In genomic region chr16:30378236-30379164, GRCh38 we compare ENCODE assay signal across 1 cellular context.
TF ChIP-seq lines count a peak whose summit lies in the region.

No MANE protein-coding gene starts in this region.

TF ChIP-seq in HepG2, 621 proteins besides CTCF, POLR2A, EP300 and RAD21 (continued from another document and continues in another):
- 0 out of 2 replicates have a peak, but pooled peaks have one; percentile 72 for TF ChIP-seq DZIP1 (CRISPR knock-in tag; IDR thresholded peaks at IDR 0.05)
- no peak for TF ChIP-seq NR2F6 (IDR thresholded peaks at IDR 0.05)
- peak; percentile 17; the same call in 1 of the 2 replicates for TF ChIP-seq NR2F6 (CRISPR knock-in tag; IDR thresholded peaks at IDR 0.05)
- TF ChIP-seq ATF3 (CRISPR knock-in tag; IDR thresholded peaks at IDR 0.05), result peak; percentile 47; the same call in 1 of the 2 replicates
- TF ChIP-seq ESRRA (CRISPR knock-in tag; IDR thresholded peaks at IDR 0.05; ENCODE audit: low read depth), result peak; percentile 30
- TF ChIP-seq TCF12 (IDR thresholded peaks at IDR 0.05), result no peak
- no peak for TF ChIP-seq TCF12 (CRISPR knock-in tag; IDR thresholded peaks at IDR 0.05)
- TF ChIP-seq ZFP36 (IDR thresholded peaks at IDR 0.05; ENCODE audit: borderline replicate concordance, low read depth, low read length, partially characterized antibody), result no peak
- peak; percentile 66; the same call in 1 of the 2 replicates for TF ChIP-seq MXD4 (CRISPR knock-in tag; IDR thresholded peaks at IDR 0.05)
- no peak for TF ChIP-seq PHB2 (IDR thresholded peaks at IDR 0.05; ENCODE audit: partially characterized antibody)
- no peak for TF ChIP-seq SKI (IDR thresholded peaks at IDR 0.05; ENCODE audit: partially characterized antibody)
- peak; percentile 40; the same call in 1 of the 2 replicates for TF ChIP-seq SNAPC4 (CRISPR knock-in tag; IDR thresholded peaks at IDR 0.05)
- TF ChIP-seq TAF1 (CRISPR knock-in tag; IDR thresholded peaks at IDR 0.05), result peak; percentile 95
- TF ChIP-seq ZNF18 (CRISPR knock-in tag; IDR thresholded peaks at IDR 0.05; ENCODE audit: insufficient replicate concordance), result peak; percentile 79
- 0 out of 2 replicates have a peak, but pooled peaks have one; percentile 45 for TF ChIP-seq ZNF839 (CRISPR knock-in tag; IDR thresholded peaks at IDR 0.05; ENCODE audit: borderline replicate concordance)
- TF ChIP-seq PCBP2 (optimal IDR thresholded peaks at IDR 0.05; ENCODE audit: low read depth, low read length, poor library complexity, severe bottlenecking), result peak; percentile 71
- TF ChIP-seq ZNF547 (CRISPR knock-in tag; IDR thresholded peaks at IDR 0.05), result 0 out of 2 replicates have a peak, but pooled peaks have one; percentile 12
- no peak for TF ChIP-seq HNF1A (IDR thresholded peaks at IDR 0.05; ENCODE audit: low read depth)
- peak; percentile 78 for TF ChIP-seq HNF1A (CRISPR knock-in tag; IDR thresholded peaks at IDR 0.05; ENCODE audit: borderline replicate concordance)
- peak; percentile 41; the same call in 1 of the 2 replicates for TF ChIP-seq HBP1 (CRISPR knock-in tag; IDR thresholded peaks at IDR 0.05; ENCODE audit: low read depth)
- no peak for TF ChIP-seq DBP (CRISPR knock-in tag; IDR thresholded peaks at IDR 0.05; ENCODE audit: not compliant biosample characterization)
- TF ChIP-seq ZNF543 (CRISPR knock-in tag; IDR thresholded peaks at IDR 0.05), result peak; percentile 69; the same call in 1 of the 2 replicates
- peak; percentile 91 for TF ChIP-seq ZNF230 (CRISPR knock-in tag; IDR thresholded peaks at IDR 0.05)
- TF ChIP-seq ZNF441 (CRISPR knock-in tag; IDR thresholded peaks at IDR 0.05; ENCODE audit: borderline replicate concordance), result no peak
- peak; percentile 70; the same call in 1 of the 2 replicates for TF ChIP-seq ZFP36L2 (CRISPR knock-in tag; IDR thresholded peaks at IDR 0.05)
- TF ChIP-seq CENPT (CRISPR knock-in tag; IDR thresholded peaks at IDR 0.05; ENCODE audit: low read depth), result 0 out of 2 replicates have a peak, but pooled peaks have one; percentile 55
- TF ChIP-seq HNF1B (CRISPR knock-in tag; IDR thresholded peaks at IDR 0.05), result no peak; the same call in 1 of the 2 replicates
- TF ChIP-seq ZNF770 (CRISPR knock-in tag; IDR thresholded peaks at IDR 0.05), result peak; percentile 49; the same call in 1 of the 2 replicates
- peak; percentile 80 for TF ChIP-seq STAT5B (CRISPR knock-in tag; IDR thresholded peaks at IDR 0.05)
- peak; percentile 87 for TF ChIP-seq ZNF891 (CRISPR knock-in tag; IDR thresholded peaks at IDR 0.05)
- peak; percentile 61 for TF ChIP-seq HNRNPLL (IDR thresholded peaks at IDR 0.05; ENCODE audit: low read depth, low read length, poor library complexity, severe bottlenecking)
- peak; percentile 74; the same call in 1 of the 2 replicates for TF ChIP-seq ZNF362 (CRISPR knock-in tag; IDR thresholded peaks at IDR 0.05; ENCODE audit: borderline replicate concordance)
- peak; percentile 79 for TF ChIP-seq NCOA1 (CRISPR knock-in tag; IDR thresholded peaks at IDR 0.05)
- 0 out of 2 replicates have a peak, but pooled peaks have one; percentile 57 for TF ChIP-seq RARG (CRISPR knock-in tag; IDR thresholded peaks at IDR 0.05; ENCODE audit: low read depth)
- TF ChIP-seq SRSF1 (optimal IDR thresholded peaks at IDR 0.05; ENCODE audit: low read depth, low read length), result peak; percentile 81
- TF ChIP-seq HNF4A (CRISPR knock-in tag; IDR thresholded peaks at IDR 0.05), result no peak
